In the genomic region with DNA sequence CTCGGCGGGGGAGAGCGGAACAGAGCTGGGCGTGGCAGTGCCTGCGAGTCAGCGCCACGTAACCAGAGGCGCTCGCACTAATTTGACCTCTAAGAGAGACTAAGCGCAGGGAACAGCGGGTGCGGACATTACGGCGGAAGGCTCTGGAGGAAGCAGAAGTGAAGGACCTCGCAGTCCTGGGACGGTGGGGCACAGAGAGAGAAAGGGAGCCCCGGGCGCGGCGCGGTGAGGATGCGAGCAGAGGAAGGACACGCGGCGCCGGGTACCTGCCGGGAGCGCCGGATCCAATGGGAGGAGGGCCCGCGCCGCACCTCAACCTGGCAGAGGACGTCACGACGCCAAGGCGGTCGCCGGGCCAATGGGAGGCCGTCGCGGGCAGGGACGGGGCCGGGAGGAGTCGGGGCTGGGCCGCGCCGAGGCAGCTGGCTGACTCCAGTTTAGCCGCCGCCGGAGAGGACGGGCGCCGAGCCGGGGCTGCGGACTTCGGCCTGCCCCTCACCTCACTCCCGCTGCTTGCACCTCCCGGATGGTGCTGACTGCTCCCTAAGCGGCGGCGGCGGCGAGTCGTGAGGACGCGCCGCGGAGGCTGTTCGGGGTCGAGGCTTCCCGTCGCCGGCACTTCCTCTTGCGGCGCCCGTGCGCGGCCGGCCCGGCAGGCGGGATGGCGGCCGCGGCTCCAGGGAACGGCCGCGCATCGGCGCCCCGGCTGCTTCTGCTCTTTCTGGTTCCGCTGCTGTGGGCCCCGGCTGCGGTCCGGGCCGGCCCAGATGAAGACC, we compare ENCODE assay signal across 8 cellular contexts. TPM values are rescaled to one million over a fixed set of nuclear protein-coding genes. Genes with fewer than 3 reads are reported as not detected.
A peak's percentile ranks its signal among the peaks of the same experiment; 100 is the strongest.
DNase-seq lines count a peak whose midpoint lies in the region; ATAC-seq and TF ChIP-seq lines count a peak whose summit lies in the region.

A gene with protein sequence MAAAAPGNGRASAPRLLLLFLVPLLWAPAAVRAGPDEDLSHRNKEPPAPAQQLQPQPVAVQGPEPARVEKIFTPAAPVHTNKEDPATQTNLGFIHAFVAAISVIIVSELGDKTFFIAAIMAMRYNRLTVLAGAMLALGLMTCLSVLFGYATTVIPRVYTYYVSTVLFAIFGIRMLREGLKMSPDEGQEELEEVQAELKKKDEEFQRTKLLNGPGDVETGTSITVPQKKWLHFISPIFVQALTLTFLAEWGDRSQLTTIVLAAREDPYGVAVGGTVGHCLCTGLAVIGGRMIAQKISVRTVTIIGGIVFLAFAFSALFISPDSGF (plus strand): TSS at position 429 of the 776 bp plus-strand sequence. CDS start 233 bp downstream, at position 662.

- H3K27me3 Mint-ChIP-seq in activated naive CD8-positive, alpha-beta T cell: no peaks in the 10 kb centered on the region
- no peaks in the 10 kb centered on the region for H3K27me3 Mint-ChIP-seq in osteocyte (ENCODE audit: unreplicated experiment)

- peak within 1 kb of the TSS; percentile 100 for H3K27ac ChIP-seq in thoracic aorta

- H3K27me3 ChIP-seq in thoracic aorta (replicated peaks; ENCODE audit: insufficient read depth): no peaks in the 10 kb centered on the region

- peaks cover 14 to 21% of the 10 kb centered on the region in 2 donors for H3K4me1 ChIP-seq in thoracic aorta (ENCODE audit: control insufficient read depth in 1 of 2, low read depth in 2 of 2)

- peak within 1 kb of the TSS; percentile 99 for H3K27ac Mint-ChIP-seq in activated naive CD8-positive, alpha-beta T cell
- peak within 1 kb of the TSS; percentile 98 for H3K27ac Mint-ChIP-seq in osteocyte (ENCODE audit: unreplicated experiment)

- peak; percentile 92 for TF ChIP-seq POLR2A in GM10847 (IDR thresholded peaks at IDR 0.05; ENCODE audit: extremely low read depth, insufficient read length)

- peak within 1 kb of the TSS; percentile 99 for H3K4me3 ChIP-seq in thoracic aorta

- peaks cover 7% of the 10 kb centered on the region for H3K36me3 Mint-ChIP-seq in activated naive CD8-positive, alpha-beta T cell
- peaks cover 10% of the 10 kb centered on the region for H3K36me3 Mint-ChIP-seq in osteocyte (ENCODE audit: unreplicated experiment)

- no peaks in the 10 kb centered on the region for H3K36me3 ChIP-seq in thoracic aorta

- no peaks in the 10 kb centered on the region for H3K9me3 ChIP-seq in thoracic aorta

- peak; percentile 67 for DNase-seq in NCI-H1105 (lab: John Stamatoyannopoulos, UW)
- peak; percentile 87 for DNase-seq in SKM-1 treated with dmso at 0.1 percent for 144 hours (lab: John Stamatoyannopoulos, UW; ENCODE audit: unreplicated experiment)
- peak; percentile 90 for DNase-seq in glomerular visceral epithelial cell (ENCODE audit: extremely low spot score)
- peak; percentile 95 for DNase-seq in osteocyte (ENCODE audit: extremely low spot score, unreplicated experiment)
- peak; percentile 66 for DNase-seq in thoracic aorta (ENCODE audit: low spot score)

- H3K9me3 Mint-ChIP-seq in activated naive CD8-positive, alpha-beta T cell (ENCODE audit: low read depth): no peaks in the 10 kb centered on the region
- no peaks in the 10 kb centered on the region for H3K9me3 Mint-ChIP-seq in osteocyte (ENCODE audit: unreplicated experiment)

- TF ChIP-seq CTCF in osteocyte (IDR thresholded peaks at IDR 0.05): no peak
- no peak for TF ChIP-seq CTCF in thoracic aorta (IDR thresholded peaks at IDR 0.05)

- ATAC-seq in HG02642 (IDR thresholded peaks at IDR 0.05; ENCODE audit: poor library complexity, unreplicated experiment): peak; percentile 97
- ATAC-seq in thoracic aorta (ENCODE audit: insufficient number of reproducible peaks, low FRiP score, low read depth): peak; percentile 82

- H3K4me1 Mint-ChIP-seq in activated naive CD8-positive, alpha-beta T cell (ENCODE audit: low read depth): peaks cover 41% of the 10 kb centered on the region
- peaks cover 37% of the 10 kb centered on the region for H3K4me1 Mint-ChIP-seq in osteocyte (ENCODE audit: unreplicated experiment)

- H3K4me3 Mint-ChIP-seq in activated naive CD8-positive, alpha-beta T cell: peak within 1 kb of the TSS; percentile 99
- H3K4me3 Mint-ChIP-seq in osteocyte (ENCODE audit: unreplicated experiment): peak within 1 kb of the TSS; percentile 96

RNA-seq across cellular contexts. Expression of the gene that starts here (rescaled TPM):
- total RNA-seq in osteocyte: 95.5 and 102 TPM in 2 replicates
- total RNA-seq in thoracic aorta: 100 to 1,000 TPM; 185 to 360 TPM

Comparison
In these comparisons a context has a peak if more than half of its experiments do, and no peak if none do; other contexts are left out.
1. Peak in every context shown above with its lines: DNase-seq, ATAC-seq, H3K4me3 ChIP-seq and H3K27ac ChIP-seq.